ENCODE assay signal across 24 cellular contexts in genomic region chr19:415292-415691, GRCh38. TPM values are rescaled to one million over a fixed set of nuclear protein-coding genes. Genes with fewer than 3 reads are reported as not detected.
DNase-seq lines count a peak whose midpoint lies in the region; ATAC-seq, FAIRE-seq and TF ChIP-seq lines count a peak whose summit lies in the region.
"Had no signal": no experiment of that assay in that cellular context is flagged by ENCODE, and none has a peak within 500 bp of the region (broad histone marks: within the 10 kb centered on the region; RNA-seq: fewer than 3 reads in every experiment).

No MANE protein-coding gene starts in this region.

- FAIRE-seq in K562 (lab: Jason Lieb, UNC) (no peak), H1 (lab: Jason Lieb, UNC) (no peak)
- FAIRE-seq: A204.1, D721Med, G401.6, GM12891, GM19239 had no signal

- no peak overlapping the region for H3K4me3 ChIP-seq in K562
- no peak overlapping the region for H3K4me3 ChIP-seq in H1 (ENCODE audit: extremely low read depth in 1 of 4, insufficient read depth in 2 of 4, low read depth in 3 of 4, low read length in 4 of 4)
- H3K4me3 ChIP-seq: BLaER1 had no signal

- no peaks in the 10 kb centered on the region for H3K9me1 ChIP-seq in K562 (ENCODE audit: control insufficient read depth, insufficient read depth, low read length)

- intact Hi-C loops in K562 (cut with micrococcal nuclease) = no loop called here

- no peak overlapping the region for H4K91ac ChIP-seq in H1 (replicated peaks; ENCODE audit: insufficient read length, low read length)

- TF ChIP-seq EP300 in K562 (IDR thresholded peaks at IDR 0.05; ENCODE audit: low read length) = no peak
- no peak for TF ChIP-seq EP300 in H1 (IDR thresholded peaks at IDR 0.05; ENCODE audit: borderline replicate concordance in 1 of 2, low read depth in 2 of 2, low read length in 2 of 2)

- H3K9ac ChIP-seq in K562 (ENCODE audit: insufficient read depth in 1 of 2, low read depth in 2 of 2, low read length in 2 of 2) (no peak overlapping the region), H1 (replicated peaks in 1 of 4; ENCODE audit: extremely low read depth in 1 of 4, low read depth in 3 of 4, low read length in 3 of 4) (no peak overlapping the region)
- H3K9ac ChIP-seq: BLaER1 had no signal

- in situ Hi-C loops in K562 (cut with MboI) = no loop called here

- H3K79me1 ChIP-seq in H1 (ENCODE audit: low read depth, low read length) = no peaks in the 10 kb centered on the region

- no peak overlapping the region for H2BK5ac ChIP-seq in H1 (ENCODE audit: low read depth, low read length)

- WGBS in K562 (ENCODE audit: insufficient coverage, low coverage, missing lambda C conversion rate) = 0% methylated on average over 1 of the region's 1 CpG
- 93% methylated on average over 1 of the region's 1 CpG; no CpG with 5 or more reads in 1 of the 2 experiments for WGBS in H1 (ENCODE audit: extremely low coverage in 1 of 2, insufficient coverage in 1 of 2, insufficient read length in 1 of 2, insufficient replicate concordance in 2 of 2, low coverage in 1 of 2, low lambda C conversion rate in 2 of 2, missing lambda C conversion rate in 1 of 2), 2 experiments

- TF ChIP-seq RAD21 in K562 (CRISPR knock-in tag; conservative IDR thresholded peaks at IDR 0.05 in 1 of 2, IDR thresholded peaks at IDR 0.05 in 1 of 2) (no peak), H1 (IDR thresholded peaks at IDR 0.05 in 1 of 2, conservative IDR thresholded peaks at IDR 0.05 in 1 of 2; ENCODE audit: low read depth in 2 of 2, low read length in 2 of 2) (no peak)

- no peak overlapping the region for H2AFZ ChIP-seq in K562 (ENCODE audit: low read depth, low read length)
- no peak overlapping the region for H2AFZ ChIP-seq in H1 (ENCODE audit: low read length)

- no peak for TF ChIP-seq POLR2A in K562 (conservative IDR thresholded peaks at IDR 0.05)
- no peak for TF ChIP-seq POLR2A in H1 (IDR thresholded peaks at IDR 0.05; ENCODE audit: control extremely low read depth in 1 of 2, low read depth in 2 of 2, low read length in 2 of 2)

- no peak for ATAC-seq in K562

- no TSS peak for BruUV-seq in K562 (replicated peaks; lab: Mats Ljungman, UMichigan)

- H3K9me3 ChIP-seq in K562 (replicated peaks; ENCODE audit: control insufficient read depth, insufficient read depth, low read depth, low read length) (no peaks in the 10 kb centered on the region), H1 (ENCODE audit: insufficient read depth in 2 of 2, low read depth in 1 of 2, low read length in 1 of 2) (no peaks in the 10 kb centered on the region)
- H3K9me3 ChIP-seq: BE2C, BLaER1 had no signal

- no peak for DNase-seq in HEK293T (ENCODE audit: extremely low spot score)
- no peak for DNase-seq in K562 (ENCODE audit: extremely low read depth in 1 of 4, low spot score in 3 of 4)
- DNase-seq in H1 (ENCODE audit: low read depth in 1 of 2, low spot score in 2 of 2) = no peak
- no peak for DNase-seq in dermis blood vessel endothelial cell
- DNase-seq in D341Med (ENCODE audit: low spot score) = no peak
- no peak for DNase-seq in retina
- no peak for DNase-seq in hippocampal formation (lab: John Stamatoyannopoulos, UW)
- DNase-seq: 8988T; ACHN; BE2C; C1 segment of cervical spinal cord; CD4-positive, alpha-beta memory T cell; CD4-positive, CD25-positive, alpha-beta regulatory T cell; CD8-positive, alpha-beta memory T cell; COR-L47; DMS79 treated with DMSO at 0.1 percent for 48 hours; GF-D8 had no signal

- CTCF ChIA-PET in HEK293T (lab: Yijun Ruan, JAX) = no interaction called here
- CTCF ChIA-PET in K562 (lab: Yijun Ruan, JAX; ENCODE audit: low intra/inter-chr PET ratio) = no interaction called here
- CTCF ChIA-PET in H1 (lab: Charles Lee; ENCODE audit: partially characterized antibody) = interaction anchor here (0.5 kb wide), 1 partner anchor 302 kb away, joined by 3 read pairs; no protein-coding TSS in a partner anchor

- peak overlapping the region; percentile 65 for H3K56ac ChIP-seq in H1 (replicated peaks; ENCODE audit: insufficient read length, low read depth, low read length)

- POLR2A ChIA-PET in HEK293T (lab: Yijun Ruan, JAX) (no interaction called here), K562 (lab: Yijun Ruan, JAX) (interaction anchor here (0.6 kb wide), 1 partner anchor 79 kb away, joined by 3 read pairs; no protein-coding TSS in a partner anchor), H1 (lab: Charles Lee; ENCODE audit: partially characterized antibody) (no interaction called here)

- H2BK15ac ChIP-seq in H1 (ENCODE audit: low read length) = no peak overlapping the region

- H3K18ac ChIP-seq in H1 (ENCODE audit: extremely low read depth, low read length) = no peak overlapping the region

- no peak overlapping the region for H2BK12ac ChIP-seq in H1 (ENCODE audit: low read depth, low read length)

- no peak overlapping the region for H4K8ac ChIP-seq in H1 (ENCODE audit: extremely low read depth, insufficient read depth, low read length)

- H3K4me2 ChIP-seq in K562 (ENCODE audit: insufficient read depth, low read length) (no peak overlapping the region), H1 (ENCODE audit: insufficient read depth in 1 of 2, low read depth in 2 of 2, low read length in 2 of 2) (no peak overlapping the region)
- H3K4me2 ChIP-seq: BLaER1 had no signal

- H3K23me2 ChIP-seq in H1 (ENCODE audit: low read depth, low read length) = peaks cover 8% of the 10 kb centered on the region; the same call in 1 of the 2 replicates

- H3K4me1 ChIP-seq in K562 (replicated peaks in 1 of 2; ENCODE audit: control insufficient read depth in 2 of 2, insufficient read depth in 2 of 2, low read length in 2 of 2) (peaks cover 0 to 41% of the 10 kb centered on the region in 2 experiments; a peak in 2 of 5 replicates), H1 (replicated peaks in 1 of 4; ENCODE audit: control insufficient read depth in 3 of 4, insufficient read depth in 4 of 4, low read length in 3 of 4) (peaks cover 0 to 27% (median 16%) of the 10 kb centered on the region in 4 experiments; a peak in 6 of 7 replicates)
- H3K4me1 ChIP-seq: BE2C, BLaER1 had no signal

- TF ChIP-seq CTCF in K562 (IDR thresholded peaks at IDR 0.05 in 2 of 3, conservative IDR thresholded peaks at IDR 0.05 in 1 of 3; ENCODE audit: insufficient read depth in 2 of 3, low read depth in 1 of 3, low read length in 3 of 3) (no peak), H1 (IDR thresholded peaks at IDR 0.05; ENCODE audit: control extremely low read depth in 1 of 3, insufficient read depth in 1 of 3, low read depth in 1 of 3, low read length in 3 of 3) (no peak)

- no peak overlapping the region for H3K23ac ChIP-seq in H1 (ENCODE audit: insufficient read length)

- 0 out of 2 replicates have a peak, but pooled peaks cover 14% of the 10 kb centered on the region for H4K20me1 ChIP-seq in K562 (replicated peaks; ENCODE audit: control insufficient read depth, insufficient read depth, low read length)
- no peaks in the 10 kb centered on the region for H4K20me1 ChIP-seq in H1 (replicated peaks in 1 of 2; ENCODE audit: control insufficient read depth in 1 of 2, insufficient read depth in 2 of 2, low read length in 2 of 2)
- H4K20me1 ChIP-seq: BLaER1 had no signal

- H3K14ac ChIP-seq in H1 (ENCODE audit: insufficient read length) = no peak overlapping the region

- H2AK5ac ChIP-seq in H1 (ENCODE audit: low read depth, low read length) = no peak overlapping the region

- H2BK20ac ChIP-seq in H1 (ENCODE audit: low read length) = no peak overlapping the region

- H3K36me3 ChIP-seq in K562 (ENCODE audit: control insufficient read depth, insufficient read depth, low read length) (no peaks in the 10 kb centered on the region), H1 (ENCODE audit: control insufficient read depth in 2 of 4, insufficient read depth in 4 of 4, low read length in 3 of 4) (no peaks in the 10 kb centered on the region)
- H3K36me3 ChIP-seq: BE2C, BLaER1 had no signal

- no peaks in the 10 kb centered on the region for H3K79me2 ChIP-seq in K562 (ENCODE audit: control insufficient read depth, insufficient read depth, low read length)
- H3K79me2 ChIP-seq in H1 (ENCODE audit: control insufficient read depth in 1 of 2, insufficient read depth in 2 of 2, low read length in 2 of 2) = no peaks in the 10 kb centered on the region

- H3K27me3 ChIP-seq in K562 (ENCODE audit: control insufficient read depth in 2 of 2, insufficient read depth in 2 of 2, low read length in 2 of 2) (peaks cover 35 to 81% of the 10 kb centered on the region in 2 experiments; a peak in 4 of 5 replicates), H1 (replicated peaks in 1 of 4; ENCODE audit: control insufficient read depth in 3 of 4, extremely low read depth in 1 of 4, insufficient read depth in 3 of 4, low read length in 3 of 4) (peaks cover 0 to 2% (median 1%) of the 10 kb centered on the region in 4 experiments; a peak in 3 of 7 replicates)
- H3K27me3 ChIP-seq: BLaER1 had no signal

- no peak overlapping the region for H3K4ac ChIP-seq in H1 (replicated peaks; ENCODE audit: insufficient read length, low read depth, low read length)

- H4K5ac ChIP-seq in H1 (ENCODE audit: insufficient read length, low read depth, low read length) = no peak overlapping the region

- no peak overlapping the region for H2BK120ac ChIP-seq in H1 (replicated peaks; ENCODE audit: low read depth, low read length)

- H3K27ac ChIP-seq in K562 (ENCODE audit: extremely low read depth, low read depth, low read length) = no peak overlapping the region
- no peak overlapping the region for H3K27ac ChIP-seq in H1 (ENCODE audit: low read depth, low read length)
- H3K27ac ChIP-seq: BLaER1 had no signal

RNA-seq across cellular contexts. Expression of gene C2CD4C, which starts 6.3 kb away (rescaled TPM):
- total RNA-seq in K562 (2011; cell fraction: chromatin; rRNA removed; ENCODE audit: low replicate concordance) = 0.25 and 0.49 TPM in 2 replicates
- total RNA-seq in K562 (2011; cell fraction: nucleolus; rRNA removed) = 0.13 and 0.67 TPM in 2 replicates
- total RNA-seq in K562 (2011; cell fraction: nucleoplasm; rRNA removed) = 0.15 TPM in 2 replicates
- total RNA-seq in K562 (2014; rRNA removed) = not detected in 2 replicates
- not detected in 2 replicates for total RNA-seq in K562 (2014; rRNA removed; fragmentation: Illumina TruSeq; extraction: Trizol)
- not detected in 2 replicates for total RNA-seq in K562 (2015; rRNA removed; fragmentation: Illumina TruSeq; extraction: Trizol)
- not detected in 2 replicates for total RNA-seq in K562 (2021)
- 0.01 and 0.07 TPM in 2 replicates for polyA plus RNA-seq in K562 (2011; rRNA removed)
- 0.04 and 0.10 TPM in 2 replicates for polyA plus RNA-seq in K562 (2011; cell fraction: cytosol; rRNA removed)
- 0.44 and 0.68 TPM in 2 replicates for polyA plus RNA-seq in K562 (2011; cell fraction: nucleus; rRNA removed)
- not detected in 2 replicates for polyA plus RNA-seq in K562 (2012)
- not detected in 2 replicates for polyA plus RNA-seq in K562 (2014; fragmentation: Illumina TruSeq; extraction: Trizol)
- not detected for polyA plus RNA-seq in K562 (2014; fragmentation: Nextera tagmentation; extraction: Ambion mirVana)
- 0.07 and 0.16 TPM in 2 replicates for polyA plus RNA-seq in K562 (2014; rRNA removed)
- polyA minus RNA-seq in K562 (2011; rRNA and poly(A)+ RNA removed) = not detected in 2 replicates
- not detected in 2 replicates for polyA minus RNA-seq in K562 (2011; cell fraction: cytosol; rRNA and poly(A)+ RNA removed)
- polyA minus RNA-seq in K562 (2011; cell fraction: nucleus; rRNA and poly(A)+ RNA removed) = 0.13 TPM in 1 of 2 replicates, not detected in the other
- total RNA-seq in H1 (2021; fragmentation: NEBNext Ultra II Directional; extraction: Animal tissue kit (Norgen Biotek cat#: 25700)) = 6.3 and 6.6 TPM in 2 replicates
- 3.8 and 7.8 TPM in 2 replicates for polyA plus RNA-seq in H1 (2011; rRNA removed)
- polyA plus RNA-seq in H1 (2011; cell fraction: cytosol; rRNA removed) = 6.2 TPM
- 39.7 TPM for polyA plus RNA-seq in H1 (2011; cell fraction: nucleus; rRNA removed)
- 3.6 to 6.7 TPM (median 4.9 TPM) in 4 replicates for polyA plus RNA-seq in H1 (2012, experiment 1 of 2)
- 3.4 TPM for polyA plus RNA-seq in H1 (2012, experiment 2 of 2)
- 3.4 TPM for polyA plus RNA-seq in H1 (2013, experiment 1 of 2)
- polyA plus RNA-seq in H1 (2013, experiment 2 of 2) = 3.2 TPM
- polyA minus RNA-seq in H1 (2011; rRNA and poly(A)+ RNA removed) = 0.59 and 0.82 TPM in 2 replicates
- polyA minus RNA-seq in H1 (2011; cell fraction: cytosol; rRNA and poly(A)+ RNA removed) = 3.0 TPM
- 5.6 TPM for polyA minus RNA-seq in H1 (2011; cell fraction: nucleus; rRNA and poly(A)+ RNA removed)
- total RNA-seq in dermis blood vessel endothelial cell = 1.9 and 5.9 TPM in 2 replicates
- total RNA-seq: CD4-positive, alpha-beta memory T cell; CD4-positive, CD25-positive, alpha-beta regulatory T cell; CD8-positive, alpha-beta memory T cell had no signal
- polyA plus RNA-seq: CD14-positive monocyte; CD4-positive, alpha-beta memory T cell; CD4-positive, CD25-positive, alpha-beta regulatory T cell; CD8-positive, alpha-beta memory T cell had no signal

RNA-seq across cellular contexts. Expression of gene SHC2, which starts 45.5 kb away (rescaled TPM):
- 0.86 and 2.4 TPM in 2 replicates for total RNA-seq in K562 (2011; cell fraction: chromatin; rRNA removed; ENCODE audit: low replicate concordance)
- 1.1 and 1.3 TPM in 2 replicates for total RNA-seq in K562 (2011; cell fraction: nucleolus; rRNA removed)
- 0.88 and 1.6 TPM in 2 replicates for total RNA-seq in K562 (2011; cell fraction: nucleoplasm; rRNA removed)
- total RNA-seq in K562 (2014; rRNA removed) = 0.14 TPM in 1 of 2 replicates, not detected in the other
- not detected in 2 replicates for total RNA-seq in K562 (2014; rRNA removed; fragmentation: Illumina TruSeq; extraction: Trizol)
- not detected in 2 replicates for total RNA-seq in K562 (2015; rRNA removed; fragmentation: Illumina TruSeq; extraction: Trizol)
- 0.16 and 0.20 TPM in 2 replicates for total RNA-seq in K562 (2021)
- 0.36 and 1.3 TPM in 2 replicates for polyA plus RNA-seq in K562 (2011; rRNA removed)
- 0.49 and 0.64 TPM in 2 replicates for polyA plus RNA-seq in K562 (2011; cell fraction: cytosol; rRNA removed)
- 7.4 and 7.9 TPM in 2 replicates for polyA plus RNA-seq in K562 (2011; cell fraction: nucleus; rRNA removed)
- polyA plus RNA-seq in K562 (2012) = 0.16 and 2.0 TPM in 2 replicates
- polyA plus RNA-seq in K562 (2014; fragmentation: Illumina TruSeq; extraction: Trizol) = not detected in 2 replicates
- not detected for polyA plus RNA-seq in K562 (2014; fragmentation: Nextera tagmentation; extraction: Ambion mirVana)
- polyA plus RNA-seq in K562 (2014; rRNA removed) = 0.15 TPM in 1 of 2 replicates, not detected in the other
- polyA minus RNA-seq in K562 (2011; rRNA and poly(A)+ RNA removed) = 0.36 and 0.53 TPM in 2 replicates
- polyA minus RNA-seq in K562 (2011; cell fraction: cytosol; rRNA and poly(A)+ RNA removed) = 0.55 and 0.76 TPM in 2 replicates
- polyA minus RNA-seq in K562 (2011; cell fraction: nucleus; rRNA and poly(A)+ RNA removed) = 0.89 and 0.94 TPM in 2 replicates
- total RNA-seq in H1 (2021; fragmentation: NEBNext Ultra II Directional; extraction: Animal tissue kit (Norgen Biotek cat#: 25700)) = 3.5 and 4.4 TPM in 2 replicates
- polyA plus RNA-seq in H1 (2011; rRNA removed) = 7.3 and 11.3 TPM in 2 replicates
- polyA plus RNA-seq in H1 (2011; cell fraction: cytosol; rRNA removed) = 8.0 TPM
- 43.5 TPM for polyA plus RNA-seq in H1 (2011; cell fraction: nucleus; rRNA removed)
- 4.7 to 7.8 TPM (median 6.4 TPM) in 4 replicates for polyA plus RNA-seq in H1 (2012, experiment 1 of 2)
- polyA plus RNA-seq in H1 (2012, experiment 2 of 2) = 3.1 TPM
- 2.3 TPM for polyA plus RNA-seq in H1 (2013, experiment 1 of 2)
- polyA plus RNA-seq in H1 (2013, experiment 2 of 2) = 2.4 TPM
- 2.3 and 3.7 TPM in 2 replicates for polyA minus RNA-seq in H1 (2011; rRNA and poly(A)+ RNA removed)
- 10.8 TPM for polyA minus RNA-seq in H1 (2011; cell fraction: cytosol; rRNA and poly(A)+ RNA removed)
- 5.7 TPM for polyA minus RNA-seq in H1 (2011; cell fraction: nucleus; rRNA and poly(A)+ RNA removed)
- total RNA-seq in dermis blood vessel endothelial cell = 8.3 and 11.3 TPM in 2 replicates
- total RNA-seq: CD4-positive, CD25-positive, alpha-beta regulatory T cell had no signal
- polyA plus RNA-seq: CD14-positive monocyte; CD4-positive, alpha-beta memory T cell; CD4-positive, CD25-positive, alpha-beta regulatory T cell; CD8-positive, alpha-beta memory T cell had no signal
